In genomic region chr2:238865744-238866355, GRCh38 we compare ENCODE assay signal across 27 cellular contexts. TPM values are rescaled to one million over a fixed set of nuclear protein-coding genes. Genes with fewer than 3 reads are reported as not detected.
A peak's percentile ranks its signal among the peaks of the same experiment; 100 is the strongest.
DNase-seq lines count a peak whose midpoint lies in the region; ATAC-seq and TF ChIP-seq lines count a peak whose summit lies in the region.
"Had no signal": no experiment of that assay in that cellular context is flagged by ENCODE, and none has a peak within 500 bp of the region (broad histone marks: within the 10 kb centered on the region; RNA-seq: fewer than 3 reads in every experiment).

No MANE protein-coding gene starts in this region.

- H3K27me3 ChIP-seq in BJ (ENCODE audit: control insufficient read depth, insufficient read depth, low read length) (no peaks in the 10 kb centered on the region), mesenchymal stem cell (ENCODE audit: control insufficient read depth in 1 of 2, insufficient read depth in 1 of 2, low read length in 2 of 2) (peaks cover 0 to 6% of the 10 kb centered on the region in 2 experiments), subcutaneous abdominal adipose tissue (ENCODE audit: control insufficient read depth in 5 of 5, insufficient read depth in 4 of 5, low read length in 5 of 5) (no peaks in the 10 kb centered on the region)
- H3K27me3 ChIP-seq: BLaER1 had no signal

- H3K9ac ChIP-seq in mesenchymal stem cell (ENCODE audit: low read length) (peak overlapping the region; percentile 89), subcutaneous abdominal adipose tissue (ENCODE audit: low read length in 5 of 5) (peak overlapping the region in 2 of 5 donors; percentile 21 to 26)
- H3K9ac ChIP-seq: BLaER1 had no signal

- H2BK12ac ChIP-seq in mesenchymal stem cell (ENCODE audit: low read length in 2 of 2), result peak overlapping the region; percentile 88 to 97

- H3K4me2 ChIP-seq in mesenchymal stem cell (ENCODE audit: low read length, poor library complexity, severe bottlenecking), result no peak overlapping the region

- peak overlapping the region; percentile 94 for H3K27ac ChIP-seq in RWPE1
- no peak overlapping the region for H3K27ac ChIP-seq in mesenchymal stem cell (ENCODE audit: low read length, poor library complexity, severe bottlenecking)
- H3K27ac ChIP-seq in subcutaneous abdominal adipose tissue (ENCODE audit: low read depth, low read length), result peak overlapping the region; percentile 94
- H3K27ac ChIP-seq: BLaER1, epithelial cell of prostate, PC-9 had no signal

- DNase-seq in BJ (ENCODE audit: low read depth) (no peak), RWPE1 (ENCODE audit: low spot score) (no peak), mesenchymal stem cell (no peak), dermis blood vessel endothelial cell (no peak), omental fat pad (ENCODE audit: low spot score) (no peak), iPS-NIHi7 (ENCODE audit: extremely low spot score) (no peak)
- no peak for DNase-seq in natural killer cell treated with Interleukin-12 subunit alpha and Interleukin-12 subunit beta and Interleukin-15 and Interleukin-18, amount 100 ng/mL, for 72 hours (ENCODE audit: low spot score)
- DNase-seq: activated CD8-positive, alpha-beta T cell treated with anti-CD3 and anti-CD28 coated beads, Interleukin-2, amount 10 ng/mL, durations not matched to agents 7 days and 5 days; activated naive CD4-positive, alpha-beta T cell treated with anti-CD3 and anti-CD28 coated beads, Interleukin-2, amount 50 U/mL, for 16 hours; effector CD4-positive, alpha-beta T cell; glutamatergic neuron; H9; midbrain; MV-4-11; naive B cell; NCI-H1436 treated with DMSO at 0.1 percent for 48 hours; NCI-H2081 treated with DMSO at 0.1 percent for 48 hours; NCI-H226; NCI-H526 treated with DMSO at 0.1 percent for 48 hours; occipital lobe; stimulated activated naive B cell treated with anti-CD40 and anti-IgM and Interleukin-4, amounts not matched to agents 10 μg/mL and 1 μg/mL and 100 μg/mL, for 72 hours; T-helper 9 cell had no signal

- CTCF ChIA-PET in BJ (lab: Yijun Ruan, JAX), result interaction anchor here (1.2 to 1.5 kb wide), 2 partner anchors 11 to 78 kb away, joined by 3 to 4 read pairs; no protein-coding TSS in a partner anchor
- CTCF ChIA-PET in RWPE1 (lab: Yijun Ruan, JAX), result no interaction called here

- TF ChIP-seq CTCF in BJ (IDR thresholded peaks at IDR 0.05; ENCODE audit: insufficient read depth, low read depth, low read length) (no peak), RWPE1 (conservative IDR thresholded peaks at IDR 0.05; ENCODE audit: low read depth) (no peak), omental fat pad (IDR thresholded peaks at IDR 0.05) (no peak)

- peak overlapping the region; percentile 49 to 56 for H3K4ac ChIP-seq in mesenchymal stem cell (ENCODE audit: low read depth in 1 of 2, low read length in 2 of 2)

- H4K8ac ChIP-seq in mesenchymal stem cell (ENCODE audit: low read length), result no peak overlapping the region

- H3K4me1 Mint-ChIP-seq in natural killer cell treated with Interleukin-12 subunit alpha and Interleukin-12 subunit beta and Interleukin-15 and Interleukin-18, amount 100 ng/mL, for 72 hours (ENCODE audit: low read depth in 2 of 2), result peaks cover 5 to 6% of the 10 kb centered on the region in 2 donors
- H3K4me1 Mint-ChIP-seq: naive B cell had no signal

- H3K36me3 ChIP-seq in BJ (ENCODE audit: control insufficient read depth, insufficient read depth, low read length) (peaks cover 37% of the 10 kb centered on the region), mesenchymal stem cell (ENCODE audit: control insufficient read depth in 1 of 2, insufficient read depth in 2 of 2, low read depth in 1 of 2, low read length in 2 of 2) (peaks cover 0 to 47% of the 10 kb centered on the region in 2 experiments), subcutaneous abdominal adipose tissue (ENCODE audit: control insufficient read depth in 5 of 5, insufficient read depth in 5 of 5, low read length in 5 of 5) (no peaks in the 10 kb centered on the region)
- H3K36me3 ChIP-seq: BLaER1 had no signal

- no peak overlapping the region for H2AFZ ChIP-seq in mesenchymal stem cell (ENCODE audit: low read depth, low read length)
- H2AFZ ChIP-seq: PC-9 had no signal

- H3K4me3 ChIP-seq in BJ (ENCODE audit: low read depth, low read length) (0 out of 2 replicates have a peak overlapping the region, but pooled peaks have one; percentile 5), mesenchymal stem cell (ENCODE audit: insufficient read depth in 1 of 2, low read depth in 1 of 2, low read length in 2 of 2) (no peak overlapping the region), subcutaneous abdominal adipose tissue (ENCODE audit: low read depth in 1 of 5, low read length in 5 of 5) (no peak overlapping the region)
- H3K4me3 ChIP-seq: BLaER1, PC-9 had no signal

- no peaks in the 10 kb centered on the region for H3K9me3 ChIP-seq in mesenchymal stem cell (ENCODE audit: control insufficient read depth, low read length)
- H3K9me3 ChIP-seq in subcutaneous abdominal adipose tissue (ENCODE audit: control insufficient read depth in 5 of 5, low read length in 5 of 5), result no peaks in the 10 kb centered on the region

- no peak for ATAC-seq in omental fat pad (ENCODE audit: low FRiP score)
- ATAC-seq in natural killer cell treated with Interleukin-12 subunit alpha and Interleukin-12 subunit beta and Interleukin-15 and Interleukin-18, amount 100 ng/mL, for 72 hours, result no peak
- ATAC-seq: activated CD8-positive, alpha-beta T cell treated with anti-CD3 and anti-CD28 coated beads, Interleukin-2, amount 10 ng/mL, durations not matched to agents 7 days and 5 days; stimulated activated naive B cell treated with anti-CD40 and anti-IgM and Interleukin-4, amounts not matched to agents 10 μg/mL and 1 μg/mL and 100 μg/mL, for 72 hours had no signal

- no peak overlapping the region for H2BK5ac ChIP-seq in mesenchymal stem cell (ENCODE audit: low read depth, low read length, poor library complexity, severe bottlenecking)

- peaks cover 6% of the 10 kb centered on the region for H3K36me3 Mint-ChIP-seq in natural killer cell treated with Interleukin-12 subunit alpha and Interleukin-12 subunit beta and Interleukin-15 and Interleukin-18, amount 100 ng/mL, for 72 hours
- H3K36me3 Mint-ChIP-seq: naive B cell; stimulated activated naive B cell treated with anti-CD40 and anti-IgM and Interleukin-4, amounts not matched to agents 10 μg/mL and 1 μg/mL and 100 μg/mL, for 72 hours had no signal

- H3K9me3 Mint-ChIP-seq in natural killer cell treated with Interleukin-12 subunit alpha and Interleukin-12 subunit beta and Interleukin-15 and Interleukin-18, amount 100 ng/mL, for 72 hours, result no peaks in the 10 kb centered on the region

- H3K27me3 Mint-ChIP-seq in natural killer cell treated with Interleukin-12 subunit alpha and Interleukin-12 subunit beta and Interleukin-15 and Interleukin-18, amount 100 ng/mL, for 72 hours, result peaks cover 0 to 8% of the 10 kb centered on the region in 2 donors

- H2BK15ac ChIP-seq in mesenchymal stem cell (ENCODE audit: low read depth, poor library complexity, severe bottlenecking), result no peak overlapping the region

- peak overlapping the region; percentile 29 for H2BK120ac ChIP-seq in mesenchymal stem cell (ENCODE audit: low read depth, low read length)

- no peak overlapping the region for H3K23ac ChIP-seq in mesenchymal stem cell (ENCODE audit: low read length in 2 of 2)

- H4K91ac ChIP-seq in mesenchymal stem cell (ENCODE audit: low read length), result peak overlapping the region; percentile 91

- H2AK5ac ChIP-seq in mesenchymal stem cell (ENCODE audit: low read length, severe bottlenecking), result peak overlapping the region; percentile 1

- 98% methylated on average over 15 of the region's 15 CpGs for WGBS in mesenchymal stem cell

- no peaks in the 10 kb centered on the region for H3K79me1 ChIP-seq in mesenchymal stem cell (replicated peaks; ENCODE audit: low read length, poor library complexity, severe bottlenecking)

- POLR2A ChIA-PET in BJ (lab: Charles Lee), result no interaction called here
- POLR2A ChIA-PET in RWPE1 (lab: Yijun Ruan, JAX; ENCODE audit: low non-redundant PET), result no interaction called here

- peak overlapping the region; percentile 52 to 54 for H3K18ac ChIP-seq in mesenchymal stem cell (ENCODE audit: low read depth in 1 of 2, low read length in 2 of 2)

- H3K27ac Mint-ChIP-seq in natural killer cell treated with Interleukin-12 subunit alpha and Interleukin-12 subunit beta and Interleukin-15 and Interleukin-18, amount 100 ng/mL, for 72 hours, result no peak overlapping the region
- H3K27ac Mint-ChIP-seq: activated CD8-positive, alpha-beta T cell treated with anti-CD3 and anti-CD28 coated beads, Interleukin-2, amount 10 ng/mL, durations not matched to agents 7 days and 5 days; activated T-helper 2 cell treated with anti-CD3 and anti-CD28 coated beads, Interferon-gamma antibody, Interleukin-2, Interleukin-4, amounts not matched to agents 10 μg/mL and 5 μg/mL and 100 μg/mL, durations not matched to agents 14 hours and 24 hours and 36 hours; naive B cell; stimulated activated naive B cell treated with anti-CD40 and anti-IgM and Interleukin-4, amounts not matched to agents 10 μg/mL and 1 μg/mL and 100 μg/mL, for 72 hours had no signal

- H3K4me1 ChIP-seq in mesenchymal stem cell (ENCODE audit: control insufficient read depth, insufficient read depth, low read depth, low read length) (peaks cover 27% of the 10 kb centered on the region), subcutaneous abdominal adipose tissue (ENCODE audit: control insufficient read depth in 5 of 5, insufficient read depth in 5 of 5, low read length in 5 of 5) (peaks cover 20 to 81% (median 65%) of the 10 kb centered on the region in 5 donors)

- peak overlapping the region in 1 of 2 experiments; percentile 44 for H3K14ac ChIP-seq in mesenchymal stem cell (ENCODE audit: low read length in 2 of 2)

- no peak overlapping the region for H3K4me3 Mint-ChIP-seq in natural killer cell treated with Interleukin-12 subunit alpha and Interleukin-12 subunit beta and Interleukin-15 and Interleukin-18, amount 100 ng/mL, for 72 hours
- H3K4me3 Mint-ChIP-seq: activated CD8-positive, alpha-beta T cell treated with anti-CD3 and anti-CD28 coated beads, Interleukin-2, amount 10 ng/mL, durations not matched to agents 7 days and 5 days; H9; naive B cell; stimulated activated naive B cell treated with anti-CD40 and anti-IgM and Interleukin-4, amounts not matched to agents 10 μg/mL and 1 μg/mL and 100 μg/mL, for 72 hours had no signal

RNA-seq across cellular contexts. Expression of gene TWIST2, which starts 18.0 kb away (rescaled TPM):
- 110 and 127 TPM in 2 replicates for polyA plus RNA-seq in BJ (2011; rRNA removed)
- 77.4 and 88.7 TPM in 2 replicates for polyA minus RNA-seq in BJ (2011; rRNA and poly(A)+ RNA removed)
- polyA plus RNA-seq in mesenchymal stem cell (2013, experiment 1 of 2), result 11.1 TPM
- polyA plus RNA-seq in mesenchymal stem cell (2013, experiment 2 of 2), result 11.7 TPM
- total RNA-seq in dermis blood vessel endothelial cell (0.56 TPM in 1 of 2 replicates, not detected in the other), omental fat pad (100 to 1,000 TPM in 2 of 4 donors, 10 to 100 TPM in 2; 90.8 to 141 (median 116) TPM)
- total RNA-seq in natural killer cell treated with Interleukin-12 subunit alpha and Interleukin-12 subunit beta and Interleukin-15 and Interleukin-18, amount 100 ng/mL, for 72 hours, result not detected
- total RNA-seq: activated CD8-positive, alpha-beta T cell treated with anti-CD3 and anti-CD28 coated beads, Interleukin-2, amount 10 ng/mL, durations not matched to agents 7 days and 5 days; activated T-helper 2 cell treated with anti-CD3 and anti-CD28 coated beads, Interferon-gamma antibody, Interleukin-2, Interleukin-4, amounts not matched to agents 10 μg/mL and 5 μg/mL and 100 μg/mL, durations not matched to agents 14 hours and 24 hours and 36 hours had no signal

Comparison
In these comparisons a context has a peak if more than half of its experiments do, and no peak if none do; other contexts are left out.
1. RNA of gene TWIST2, which starts 18.0 kb away (total RNA-seq): 90.8 to 141 TPM in omental fat pad; 0.56 TPM in dermis blood vessel endothelial cell and not detected in natural killer cell treated with Interleukin-12 subunit alpha and Interleukin-12 subunit beta and Interleukin-15 and Interleukin-18, amount 100 ng/mL, for 72 hours; every median in the first group is over 10 times any median in the second.